Comparison of ENCODE assay signal across 28 cellular contexts in the genomic region with DNA sequence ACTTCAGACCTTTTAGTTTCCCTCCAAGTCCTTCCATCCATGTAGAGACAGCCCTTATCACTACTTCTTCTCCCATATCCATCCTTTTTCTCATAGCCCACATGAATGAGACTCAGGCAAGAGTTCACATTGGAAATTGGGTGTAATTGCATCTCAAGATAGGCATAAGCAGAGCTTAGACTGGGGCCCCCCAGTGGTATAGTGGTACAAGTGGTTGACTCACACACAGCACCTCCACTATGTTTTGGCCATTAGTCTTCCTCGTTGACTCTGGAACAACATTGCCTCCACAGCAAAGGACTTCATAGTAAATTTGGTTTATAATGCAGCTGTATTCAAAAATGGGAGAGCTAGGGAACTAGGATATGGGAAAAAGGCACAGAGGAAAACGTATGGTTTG. TPM values are rescaled to one million over a fixed set of nuclear protein-coding genes. Genes with fewer than 3 reads are reported as not detected.
DNase-seq lines count a peak whose midpoint lies in the region; ATAC-seq and TF ChIP-seq lines count a peak whose summit lies in the region.
"Had no signal": no experiment of that assay in that cellular context is flagged by ENCODE, and none has a peak within 500 bp of the region (broad histone marks: within the 10 kb centered on the region; RNA-seq: fewer than 3 reads in every experiment).

No MANE protein-coding gene starts in this region.

- DNase-seq in HT-29 (ENCODE audit: low spot score) (peak; percentile 14), WERI-Rb-1 (no peak), neural crest cell (ENCODE audit: low read depth, low spot score) (no peak), NCI-H2227 (lab: John Stamatoyannopoulos, UW; ENCODE audit: unreplicated experiment) (no peak)
- no peak for DNase-seq in activated T-cell treated with anti-CD3 and anti-CD28 coated beads, Interleukin-2, amount 50 U/mL, for 4 hours
- no peak for DNase-seq in activated naive CD8-positive, alpha-beta T cell treated with anti-CD3 and anti-CD28 coated beads, Interleukin-2, amount 50 U/mL, for 24 hours
- DNase-seq: C1 segment of cervical spinal cord; CD4-positive, alpha-beta memory T cell; COR-L47; EL; GDM1; GM23248; Kasumi-1; NCI-H1105 treated with DMSO at 0.1 percent for 48 hours; NCI-H2029; NCI-H2227 treated with DMSO at 0.1 percent for 48 hours; NCI-H510A; NCI-H69; SHP77; T-helper 1 cell had no signal

- H3K27ac Mint-ChIP-seq in neural crest cell (ENCODE audit: unreplicated experiment), result peak overlapping the region; percentile 21
- H3K27ac Mint-ChIP-seq in activated naive CD8-positive, alpha-beta T cell treated with anti-CD3 and anti-CD28 coated beads, Interleukin-2, amount 50 U/mL, for 24 hours, result no peak overlapping the region
- H3K27ac Mint-ChIP-seq: CD4-positive, alpha-beta memory T cell; T-helper 2 cell treated with Interferon-gamma antibody and Interleukin-4, amounts not matched to agents 5 μg/mL and 100 μg/mL, for 36 hours had no signal

- TF ChIP-seq CTCF in GM12873 (IDR thresholded peaks at IDR 0.05; ENCODE audit: insufficient read depth, low read depth, low read length, missing control alignments), result peak; percentile 13
- peak; percentile 23; the same call in 1 of the 2 replicates for TF ChIP-seq CTCF in WERI-Rb-1 (IDR thresholded peaks at IDR 0.05; ENCODE audit: low read depth, low read length)
- no peak for TF ChIP-seq CTCF in neural crest cell (conservative IDR thresholded peaks at IDR 0.05)

- H3K9me3 Mint-ChIP-seq in neural crest cell, result no peaks in the 10 kb centered on the region
- H3K9me3 Mint-ChIP-seq in activated T-cell treated with anti-CD3 and anti-CD28 coated beads, Interleukin-2, amount 50 U/mL, for 4 hours, result no peaks in the 10 kb centered on the region
- H3K9me3 Mint-ChIP-seq in activated naive CD8-positive, alpha-beta T cell treated with anti-CD3 and anti-CD28 coated beads, Interleukin-2, amount 50 U/mL, for 24 hours, result no peaks in the 10 kb centered on the region
- H3K9me3 Mint-ChIP-seq: CD4-positive, alpha-beta memory T cell; T-helper 2 cell treated with Interferon-gamma antibody and Interleukin-4, amounts not matched to agents 5 μg/mL and 100 μg/mL, for 36 hours had no signal

- H3K4me1 Mint-ChIP-seq in neural crest cell, result no peaks in the 10 kb centered on the region
- H3K4me1 Mint-ChIP-seq in activated T-cell treated with anti-CD3 and anti-CD28 coated beads, Interleukin-2, amount 50 U/mL, for 4 hours (ENCODE audit: low read depth), result no peaks in the 10 kb centered on the region
- H3K4me1 Mint-ChIP-seq in activated naive CD8-positive, alpha-beta T cell treated with anti-CD3 and anti-CD28 coated beads, Interleukin-2, amount 50 U/mL, for 24 hours, result no peaks in the 10 kb centered on the region
- H3K4me1 Mint-ChIP-seq: CD4-positive, alpha-beta memory T cell had no signal

- H3K27me3 ChIP-seq in WERI-Rb-1 (ENCODE audit: insufficient read depth, low read depth, severe bottlenecking), result no peaks in the 10 kb centered on the region

- H3K36me3 Mint-ChIP-seq in neural crest cell (ENCODE audit: low read depth), result no peaks in the 10 kb centered on the region
- no peaks in the 10 kb centered on the region for H3K36me3 Mint-ChIP-seq in activated T-cell treated with anti-CD3 and anti-CD28 coated beads, Interleukin-2, amount 50 U/mL, for 4 hours (ENCODE audit: insufficient read depth)
- H3K36me3 Mint-ChIP-seq in activated naive CD8-positive, alpha-beta T cell treated with anti-CD3 and anti-CD28 coated beads, Interleukin-2, amount 50 U/mL, for 24 hours (ENCODE audit: low read depth), result no peaks in the 10 kb centered on the region
- H3K36me3 Mint-ChIP-seq: CD4-positive, alpha-beta memory T cell had no signal

- ATAC-seq in activated T-cell treated with anti-CD3 and anti-CD28 coated beads, Interleukin-2, amount 50 U/mL, for 4 hours, result no peak
- no peak for ATAC-seq in activated naive CD8-positive, alpha-beta T cell treated with anti-CD3 and anti-CD28 coated beads, Interleukin-2, amount 50 U/mL, for 24 hours
- ATAC-seq: A549, Panc1 had no signal

- H3K4me3 Mint-ChIP-seq in neural crest cell, result no peak overlapping the region
- H3K4me3 Mint-ChIP-seq in activated T-cell treated with anti-CD3 and anti-CD28 coated beads, Interleukin-2, amount 50 U/mL, for 4 hours, result no peak overlapping the region
- H3K4me3 Mint-ChIP-seq in activated naive CD8-positive, alpha-beta T cell treated with anti-CD3 and anti-CD28 coated beads, Interleukin-2, amount 50 U/mL, for 24 hours, result no peak overlapping the region
- H3K4me3 Mint-ChIP-seq: CD4-positive, alpha-beta memory T cell; T-helper 2 cell treated with Interferon-gamma antibody and Interleukin-4, amounts not matched to agents 5 μg/mL and 100 μg/mL, for 36 hours had no signal

- no peaks in the 10 kb centered on the region for H3K9me3 ChIP-seq in WERI-Rb-1 (ENCODE audit: severe bottlenecking)
- H3K9me3 ChIP-seq: A549, HAP-1 had no signal

- H3K4me3 ChIP-seq in WERI-Rb-1 (ENCODE audit: low read depth, low read length), result peak overlapping the region; percentile 5
- H3K4me3 ChIP-seq: A549, GM23248, HAP-1 had no signal

- H3K27ac ChIP-seq in WERI-Rb-1, result peak overlapping the region; percentile 93
- H3K27ac ChIP-seq: A549, GM23248, HL-60, RWPE1 had no signal

- no peaks in the 10 kb centered on the region for H3K36me3 ChIP-seq in WERI-Rb-1
- H3K36me3 ChIP-seq: HAP-1 had no signal

- peaks cover 2% of the 10 kb centered on the region for H3K27me3 Mint-ChIP-seq in neural crest cell (ENCODE audit: low read depth)
- H3K27me3 Mint-ChIP-seq in activated T-cell treated with anti-CD3 and anti-CD28 coated beads, Interleukin-2, amount 50 U/mL, for 4 hours (ENCODE audit: low read depth), result peaks cover 2% of the 10 kb centered on the region
- H3K27me3 Mint-ChIP-seq in activated naive CD8-positive, alpha-beta T cell treated with anti-CD3 and anti-CD28 coated beads, Interleukin-2, amount 50 U/mL, for 24 hours, result peaks cover 2% of the 10 kb centered on the region

RNA-seq across cellular contexts. Expression of a gene that starts 2.6 kb away (rescaled TPM):
- total RNA-seq in HT-29 (2014; rRNA removed; shearing (Covaris generic)), result not detected in 2 replicates
- total RNA-seq in neural crest cell, result not detected in 2 replicates
- not detected for total RNA-seq in activated T-cell treated with anti-CD3 and anti-CD28 coated beads, Interleukin-2, amount 50 U/mL, for 4 hours
- total RNA-seq: CD4-positive, alpha-beta memory T cell; GM23248; M059J had no signal

RNA-seq across cellular contexts. Expression of a gene that starts 9.3 kb away (rescaled TPM):
- not detected in 2 replicates for total RNA-seq in HT-29 (2014; rRNA removed; shearing (Covaris generic))
- 0.09 and 0.20 TPM in 2 replicates for total RNA-seq in neural crest cell
- not detected for total RNA-seq in activated T-cell treated with anti-CD3 and anti-CD28 coated beads, Interleukin-2, amount 50 U/mL, for 4 hours

RNA-seq across cellular contexts. Expression of a gene that starts 18.7 kb away (rescaled TPM):
- total RNA-seq in HT-29 (2014; rRNA removed; shearing (Covaris generic)), result not detected in 2 replicates
- not detected in 2 replicates for total RNA-seq in neural crest cell
- not detected for total RNA-seq in activated T-cell treated with anti-CD3 and anti-CD28 coated beads, Interleukin-2, amount 50 U/mL, for 4 hours
- total RNA-seq: CD4-positive, alpha-beta memory T cell; GM23248; M059J had no signal

RNA-seq across cellular contexts. Expression of a gene that starts 41.2 kb away (rescaled TPM):
- not detected in 2 replicates for total RNA-seq in HT-29 (2014; rRNA removed; shearing (Covaris generic))
- total RNA-seq in neural crest cell, result not detected in 2 replicates
- total RNA-seq in activated T-cell treated with anti-CD3 and anti-CD28 coated beads, Interleukin-2, amount 50 U/mL, for 4 hours, result not detected
- total RNA-seq: CD4-positive, alpha-beta memory T cell; GM23248; M059J had no signal

RNA-seq across cellular contexts. Expression of a gene that starts 58.1 kb away (rescaled TPM):
- total RNA-seq in HT-29 (2014; rRNA removed; shearing (Covaris generic)), result not detected in 2 replicates
- total RNA-seq in neural crest cell, result not detected in 2 replicates
- not detected for total RNA-seq in activated T-cell treated with anti-CD3 and anti-CD28 coated beads, Interleukin-2, amount 50 U/mL, for 4 hours
- total RNA-seq: CD4-positive, alpha-beta memory T cell; GM23248; M059J had no signal
